ENCODE assay signal across 10 cellular contexts in genomic region chr11:9739108-9739507, GRCh38.
DNase-seq lines count a peak whose midpoint lies in the region; ATAC-seq and TF ChIP-seq lines count a peak whose summit lies in the region.
"Had no signal": no experiment of that assay in that cellular context is flagged by ENCODE, and none has a peak within 500 bp of the region (broad histone marks: within the 10 kb centered on the region; RNA-seq: fewer than 3 reads in every experiment).

No MANE protein-coding gene starts in this region.

- H3K9ac ChIP-seq in OCI-LY3 (ENCODE audit: low read length) = peak overlapping the region; percentile 83

- H3K27ac ChIP-seq in OCI-LY3 (ENCODE audit: low read length) = peak overlapping the region; percentile 98

- H3K27me3 Mint-ChIP-seq in activated CD4-positive, alpha-beta memory T cell treated with anti-CD3 and anti-CD28 coated beads for 36 hours = no peaks in the 10 kb centered on the region

- no peak for TF ChIP-seq CTCF in OCI-LY3 (IDR thresholded peaks at IDR 0.05; ENCODE audit: low read depth, low read length)

- H3K79me2 ChIP-seq in OCI-LY3 (ENCODE audit: low read length) = peaks cover 76% of the 10 kb centered on the region

- no peaks in the 10 kb centered on the region for H3K4me1 Mint-ChIP-seq in activated CD4-positive, alpha-beta memory T cell treated with anti-CD3 and anti-CD28 coated beads for 36 hours (ENCODE audit: low read depth)

- H3K36me3 ChIP-seq in OCI-LY3 (replicated peaks; ENCODE audit: low read depth, low read length) = peaks cover 59% of the 10 kb centered on the region

- H3K4me2 ChIP-seq in OCI-LY3 (ENCODE audit: low read length) = peak overlapping the region; percentile 83

- ATAC-seq in GM18867 (IDR thresholded peaks at IDR 0.05; ENCODE audit: unreplicated experiment) (peak; percentile 67), GM21786 (IDR thresholded peaks at IDR 0.05; ENCODE audit: unreplicated experiment) (peak; percentile 69)

- H3K36me3 Mint-ChIP-seq in activated CD4-positive, alpha-beta memory T cell treated with anti-CD3 and anti-CD28 coated beads for 36 hours = peaks cover 17% of the 10 kb centered on the region

- H3K27me3 ChIP-seq in OCI-LY3 (ENCODE audit: low read depth, low read length) = no peaks in the 10 kb centered on the region
- H3K27me3 ChIP-seq: Peyer's patch had no signal

- CTCF ChIA-PET in activated CD4-positive, alpha-beta memory T cell treated with anti-CD3 and anti-CD28 coated beads for 36 hours (lab: Charles Lee) = interaction anchor here (0.6 to 1.5 kb wide), 2 partner anchors 9 to 353 kb away, joined by 3 to 6 read pairs; no protein-coding TSS in a partner anchor

- no peak overlapping the region for H3K4me3 Mint-ChIP-seq in activated CD4-positive, alpha-beta memory T cell treated with anti-CD3 and anti-CD28 coated beads for 36 hours

- peaks cover 72% of the 10 kb centered on the region for H3K4me1 ChIP-seq in OCI-LY3 (ENCODE audit: low read length)

- POLR2A ChIA-PET in activated CD4-positive, alpha-beta memory T cell treated with anti-CD3 and anti-CD28 coated beads for 36 hours (lab: Charles Lee) = no interaction called here

- H3K9me3 ChIP-seq in OCI-LY3 (ENCODE audit: insufficient read depth, low read length) = peaks cover 14% of the 10 kb centered on the region; the same call in 1 of the 2 replicates
- H3K9me3 ChIP-seq: Peyer's patch had no signal

- peak overlapping the region; percentile 45 for H3K4me3 ChIP-seq in OCI-LY3 (ENCODE audit: low read length)
- H3K4me3 ChIP-seq: Peyer's patch had no signal

- DNase-seq in pons (ENCODE audit: low spot score) (peak; percentile 87), A172 (ENCODE audit: low spot score) (no peak), NCI-H748 (lab: John Stamatoyannopoulos, UW; ENCODE audit: unreplicated experiment) (no peak)
- no peak for DNase-seq in activated CD4-positive, alpha-beta memory T cell treated with anti-CD3 and anti-CD28 coated beads for 36 hours
- DNase-seq: mesendoderm; Peyer's patch; stimulated activated CD4-positive, alpha-beta T cell treated with anti-CD3 and anti-CD28 coated beads, Interleukin-4, amount 100 ng/mL, for 1 hour had no signal

- intact Hi-C loops in activated CD4-positive, alpha-beta memory T cell treated with anti-CD3 and anti-CD28 coated beads for 36 hours (cut with micrococcal nuclease) = no loop called here

- no peak overlapping the region for H3K27ac Mint-ChIP-seq in activated CD4-positive, alpha-beta memory T cell treated with anti-CD3 and anti-CD28 coated beads for 36 hours

- H4K20me1 ChIP-seq in OCI-LY3 (ENCODE audit: insufficient read depth, low read length) = no peaks in the 10 kb centered on the region

- peaks cover 17% of the 10 kb centered on the region for H3K9me3 Mint-ChIP-seq in activated CD4-positive, alpha-beta memory T cell treated with anti-CD3 and anti-CD28 coated beads for 36 hours

- no peak overlapping the region for H2AFZ ChIP-seq in OCI-LY3 (ENCODE audit: low read depth, low read length)
